ENCODE assay signal across 14 cellular contexts in genomic region chr7:92785923-92786322, GRCh38. TPM values are rescaled to one million over a fixed set of nuclear protein-coding genes. Genes with fewer than 3 reads are reported as not detected.
DNase-seq lines count a peak whose midpoint lies in the region; ATAC-seq, FAIRE-seq and TF ChIP-seq lines count a peak whose summit lies in the region.
"Had no signal": no experiment of that assay in that cellular context is flagged by ENCODE, and none has a peak within 500 bp of the region (broad histone marks: within the 10 kb centered on the region; RNA-seq: fewer than 3 reads in every experiment).

No MANE protein-coding gene starts in this region.

- H3K9me3 Mint-ChIP-seq in activated CD4-positive, alpha-beta T cell treated with anti-CD3 and anti-CD28 coated beads, Interleukin-2, amount 10 ng/mL, durations not matched to agents 24 days and 14 days: peaks cover 16% of the 10 kb centered on the region
- peaks cover 3% of the 10 kb centered on the region for H3K9me3 Mint-ChIP-seq in astrocyte (ENCODE audit: unreplicated experiment)

- H3K4me1 ChIP-seq in astrocyte (ENCODE audit: insufficient read depth, low read length) (peaks cover 24% of the 10 kb centered on the region), subcutaneous abdominal adipose tissue (ENCODE audit: control insufficient read depth in 5 of 5, insufficient read depth in 5 of 5, low read length in 5 of 5) (peaks cover 1 to 28% (median 21%) of the 10 kb centered on the region in 5 donors)

- H3K79me2 ChIP-seq in astrocyte (ENCODE audit: insufficient read depth, low read length): peaks cover 99% of the 10 kb centered on the region

- H3K36me3 ChIP-seq in astrocyte (ENCODE audit: insufficient read depth, low read length) (no peaks in the 10 kb centered on the region), subcutaneous abdominal adipose tissue (ENCODE audit: control insufficient read depth in 5 of 5, insufficient read depth in 5 of 5, low read length in 5 of 5) (no peaks in the 10 kb centered on the region)

- peak overlapping the region; percentile 48 for H3K27ac Mint-ChIP-seq in activated CD4-positive, alpha-beta T cell treated with anti-CD3 and anti-CD28 coated beads, Interleukin-2, amount 10 ng/mL, durations not matched to agents 24 days and 14 days
- peak overlapping the region; percentile 47 for H3K27ac Mint-ChIP-seq in astrocyte (ENCODE audit: unreplicated experiment)
- H3K27ac Mint-ChIP-seq: type B pancreatic cell had no signal

- H2AFZ ChIP-seq in astrocyte (ENCODE audit: low read depth, low read length): no peak overlapping the region

- no peaks in the 10 kb centered on the region for H3K27me3 Mint-ChIP-seq in activated CD4-positive, alpha-beta T cell treated with anti-CD3 and anti-CD28 coated beads, Interleukin-2, amount 10 ng/mL, durations not matched to agents 24 days and 14 days
- H3K27me3 Mint-ChIP-seq in astrocyte (ENCODE audit: low read depth, unreplicated experiment): no peaks in the 10 kb centered on the region
- H3K27me3 Mint-ChIP-seq: type B pancreatic cell had no signal

- H3K4me2 ChIP-seq in astrocyte (ENCODE audit: low read length): peak overlapping the region; percentile 3

- peaks cover 64% of the 10 kb centered on the region for H3K36me3 Mint-ChIP-seq in activated CD4-positive, alpha-beta T cell treated with anti-CD3 and anti-CD28 coated beads, Interleukin-2, amount 10 ng/mL, durations not matched to agents 24 days and 14 days (ENCODE audit: low read depth)
- H3K36me3 Mint-ChIP-seq in astrocyte (ENCODE audit: low read depth, unreplicated experiment): peaks cover 21% of the 10 kb centered on the region

- H3K4me1 Mint-ChIP-seq in activated CD4-positive, alpha-beta T cell treated with anti-CD3 and anti-CD28 coated beads, Interleukin-2, amount 10 ng/mL, durations not matched to agents 24 days and 14 days: peaks cover 59% of the 10 kb centered on the region
- H3K4me1 Mint-ChIP-seq in astrocyte (ENCODE audit: low read depth, unreplicated experiment): peaks cover 47% of the 10 kb centered on the region

- intact Hi-C loops in activated CD4-positive, alpha-beta T cell treated with anti-CD3 and anti-CD28 coated beads, Interleukin-2, amount 10 ng/mL, durations not matched to agents 24 days and 14 days (cut with micrococcal nuclease): no loop called here
- intact Hi-C loops in left cardiac atrium (cut with DNase I): no loop called here

- H3K9ac ChIP-seq in astrocyte (ENCODE audit: low read length): peak overlapping the region; percentile 16
- H3K9ac ChIP-seq in subcutaneous abdominal adipose tissue (ENCODE audit: low read length in 5 of 5): no peak overlapping the region

- H3K27ac ChIP-seq in astrocyte (ENCODE audit: low read depth, low read length): peak overlapping the region; percentile 28
- peak overlapping the region; percentile 1 for H3K27ac ChIP-seq in subcutaneous abdominal adipose tissue (ENCODE audit: low read depth, low read length)

- peaks cover 4% of the 10 kb centered on the region for H3K9me3 ChIP-seq in astrocyte (ENCODE audit: insufficient read depth, low read depth, low read length)
- H3K9me3 ChIP-seq in subcutaneous abdominal adipose tissue (ENCODE audit: control insufficient read depth in 5 of 5, low read length in 5 of 5): peaks cover 0 to 9% (median 4%) of the 10 kb centered on the region in 5 donors

- peaks cover 63% of the 10 kb centered on the region for H4K20me1 ChIP-seq in astrocyte (ENCODE audit: insufficient read depth, low read length)

- no peak for DNase-seq in activated CD4-positive, alpha-beta T cell treated with anti-CD3 and anti-CD28 coated beads, Interleukin-2, amount 10 ng/mL, durations not matched to agents 24 days and 14 days
- DNase-seq in activated CD4-positive, alpha-beta T cell treated with anti-CD3 and anti-CD28 coated beads for 48 hours: no peak
- DNase-seq in astrocyte (ENCODE audit: low read depth) (peak; percentile 77), left cardiac atrium (no peak), mucosa of gallbladder (ENCODE audit: low spot score) (no peak), cerebellum (ENCODE audit: low spot score) (no peak), HPDE6-E6E7 (ENCODE audit: extremely low spot score) (no peak)
- DNase-seq: activated gamma-delta T cell treated with Interleukin-2 at 50 U/mL for 16 hours, KG1, NCI-H226 had no signal

- peak; percentile 50 to 89 for ATAC-seq in left cardiac atrium

- TF ChIP-seq CTCF in astrocyte (IDR thresholded peaks at IDR 0.05; ENCODE audit: insufficient read depth, low read depth, low read length): no peak

- H3K4me3 ChIP-seq in astrocyte (ENCODE audit: insufficient read depth, low read depth, low read length) (no peak overlapping the region), subcutaneous abdominal adipose tissue (ENCODE audit: low read depth in 1 of 5, low read length in 5 of 5) (no peak overlapping the region)

- peak; percentile 13 for FAIRE-seq in astrocyte (lab: Jason Lieb, UNC)
- FAIRE-seq: endometrium, GM18507 had no signal

- no peak overlapping the region for H3K4me3 Mint-ChIP-seq in activated CD4-positive, alpha-beta T cell treated with anti-CD3 and anti-CD28 coated beads, Interleukin-2, amount 10 ng/mL, durations not matched to agents 24 days and 14 days
- no peak overlapping the region for H3K4me3 Mint-ChIP-seq in astrocyte (ENCODE audit: unreplicated experiment)
- H3K4me3 Mint-ChIP-seq: type B pancreatic cell had no signal

- H3K27me3 ChIP-seq in astrocyte (ENCODE audit: insufficient read depth, low read length): no peaks in the 10 kb centered on the region
- no peaks in the 10 kb centered on the region for H3K27me3 ChIP-seq in subcutaneous abdominal adipose tissue (ENCODE audit: control insufficient read depth in 5 of 5, insufficient read depth in 4 of 5, low read length in 5 of 5)

RNA-seq across cellular contexts. Expression of gene CDK6, which starts 50.5 kb away (rescaled TPM):
- 274 and 277 TPM in 2 replicates for total RNA-seq in activated CD4-positive, alpha-beta T cell treated with anti-CD3 and anti-CD28 coated beads, Interleukin-2, amount 10 ng/mL, durations not matched to agents 24 days and 14 days
- total RNA-seq in astrocyte (140 and 160 TPM in 2 replicates), left cardiac atrium (10 to 100 TPM; 12.9 to 13.9 TPM), mucosa of gallbladder (23.6 TPM), cerebellum (81.6 TPM)
